Comparison of ENCODE assay signal across 8 cellular contexts in the genomic region with DNA sequence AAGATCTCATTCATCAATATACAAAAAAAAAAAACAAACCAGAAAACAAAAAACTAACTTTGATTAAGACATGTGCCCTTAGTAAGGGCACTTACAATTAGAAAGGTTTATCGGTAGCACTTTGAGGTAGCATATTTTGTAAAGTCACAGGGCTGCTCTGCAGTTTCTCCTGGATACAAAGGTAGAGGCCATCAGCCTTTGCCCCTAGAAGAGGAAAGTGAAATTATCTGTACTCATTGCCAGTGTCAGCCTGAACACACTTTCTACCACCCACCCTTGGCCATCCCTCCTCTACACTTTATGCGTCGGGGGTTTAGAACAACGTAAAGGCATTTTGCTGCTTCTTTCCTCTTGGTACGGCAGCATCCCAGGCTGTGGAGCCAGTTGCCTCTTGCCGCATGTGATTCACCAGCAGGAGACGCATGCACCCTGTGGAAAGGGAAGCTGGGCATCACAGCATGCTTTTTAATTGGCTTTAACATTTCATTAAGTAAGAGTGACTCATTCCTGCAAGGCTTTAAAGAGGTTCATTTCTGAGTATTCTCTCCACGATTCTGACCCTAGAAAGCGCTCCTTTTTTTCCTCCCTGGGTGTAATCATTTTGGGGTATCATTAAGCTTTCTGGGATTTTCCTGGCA.
DNase-seq lines count a peak whose midpoint lies in the region; ATAC-seq and TF ChIP-seq lines count a peak whose summit lies in the region.

No MANE protein-coding gene starts in this region.

- H3K27ac ChIP-seq in left ventricle myocardium inferior (replicated peaks) (no peak overlapping the region), vagina (no peak overlapping the region), PC-9 (no peak overlapping the region)

- H3K9me3 ChIP-seq in left ventricle myocardium inferior (replicated peaks): no peaks in the 10 kb centered on the region
- H3K9me3 ChIP-seq in vagina: no peaks in the 10 kb centered on the region
- H3K9me3 ChIP-seq in PC-9 (ENCODE audit: insufficient read depth, low read depth): no peaks in the 10 kb centered on the region; the same call in 1 of the 2 replicates

- H3K9me3 Mint-ChIP-seq in activated naive CD8-positive, alpha-beta T cell treated with anti-CD3 and anti-CD28 coated beads, Interleukin-2, amount 50 U/mL, for 24 hours: no peaks in the 10 kb centered on the region

- H3K4me1 Mint-ChIP-seq in activated naive CD8-positive, alpha-beta T cell treated with anti-CD3 and anti-CD28 coated beads, Interleukin-2, amount 50 U/mL, for 24 hours: peaks cover 49% of the 10 kb centered on the region

- TF ChIP-seq CTCF in left ventricle myocardium inferior (IDR thresholded peaks at IDR 0.05; ENCODE audit: borderline replicate concordance): peak; percentile 24
- TF ChIP-seq CTCF in vagina (IDR thresholded peaks at IDR 0.05): peak in 2 of 3 experiments; percentile 19 to 29
- no peak for TF ChIP-seq CTCF in PC-9 (conservative IDR thresholded peaks at IDR 0.05)

- no peaks in the 10 kb centered on the region for H3K27me3 ChIP-seq in left ventricle myocardium inferior (ENCODE audit: low read depth)
- H3K27me3 ChIP-seq in vagina: no peaks in the 10 kb centered on the region
- no peaks in the 10 kb centered on the region for H3K27me3 ChIP-seq in PC-9 (ENCODE audit: insufficient read depth, low read depth)

- BruUV-seq in PC-9 (replicated peaks; lab: Mats Ljungman, UMichigan): no TSS peak

- peaks cover 45% of the 10 kb centered on the region for H3K4me1 ChIP-seq in left ventricle myocardium inferior
- H3K4me1 ChIP-seq in vagina: peaks cover 10% of the 10 kb centered on the region
- H3K4me1 ChIP-seq in PC-9 (replicated peaks; ENCODE audit: insufficient read depth): peaks cover 88% of the 10 kb centered on the region

- CTCF ChIA-PET in PC-9 (lab: Charles Lee): no interaction called here

- peak overlapping the region; percentile 69 for H3K27ac Mint-ChIP-seq in activated naive CD8-positive, alpha-beta T cell treated with anti-CD3 and anti-CD28 coated beads, Interleukin-2, amount 50 U/mL, for 24 hours

- no peak overlapping the region for H3K4me3 Mint-ChIP-seq in activated naive CD8-positive, alpha-beta T cell treated with anti-CD3 and anti-CD28 coated beads, Interleukin-2, amount 50 U/mL, for 24 hours

- peaks cover 34% of the 10 kb centered on the region for H3K36me3 Mint-ChIP-seq in activated naive CD8-positive, alpha-beta T cell treated with anti-CD3 and anti-CD28 coated beads, Interleukin-2, amount 50 U/mL, for 24 hours (ENCODE audit: low read depth)

- H2AFZ ChIP-seq in PC-9: no peak overlapping the region

- H3K9me2 ChIP-seq in PC-9 (ENCODE audit: insufficient read depth): no peaks in the 10 kb centered on the region; the same call in 1 of the 2 replicates

- intact Hi-C loops in left ventricle myocardium inferior (cut with micrococcal nuclease): no loop called here
- intact Hi-C loops in Right ventricle myocardium inferior (cut with DNase I): no loop called here
- intact Hi-C loops in vagina (cut with DNase I): no loop called here
- intact Hi-C loops in PC-9 (cut with micrococcal nuclease; ENCODE audit: unreplicated experiment): loop anchor here (5.0 kb wide), 1 partner anchor 464 kb away; the partner anchor contains the start of gene GDA

- POLR2A ChIA-PET in PC-9 (lab: Charles Lee; ENCODE audit: unreplicated experiment): no interaction called here

- no peak for TF ChIP-seq POLR2A in vagina (IDR thresholded peaks at IDR 0.05)

- no peak overlapping the region for H3K4me3 ChIP-seq in left ventricle myocardium inferior
- no peak overlapping the region for H3K4me3 ChIP-seq in vagina
- H3K4me3 ChIP-seq in PC-9: no peak overlapping the region

- ATAC-seq in Right ventricle myocardium inferior (no peak), HG02970 (IDR thresholded peaks at IDR 0.05; ENCODE audit: low FRiP score, unreplicated experiment) (no peak), GM19463 (IDR thresholded peaks at IDR 0.05; ENCODE audit: unreplicated experiment) (no peak)
- ATAC-seq in activated naive CD8-positive, alpha-beta T cell treated with anti-CD3 and anti-CD28 coated beads, Interleukin-2, amount 50 U/mL, for 24 hours: no peak

- no peaks in the 10 kb centered on the region for H4K20me1 ChIP-seq in PC-9 (ENCODE audit: insufficient read depth)

- no peak overlapping the region for H3K4me2 ChIP-seq in PC-9

- H3K36me3 ChIP-seq in left ventricle myocardium inferior (peaks cover 14% of the 10 kb centered on the region), vagina (peaks cover 0 to 5% of the 10 kb centered on the region in 2 donors), PC-9 (ENCODE audit: low read depth) (peaks cover 17% of the 10 kb centered on the region)

- H3K79me2 ChIP-seq in PC-9 (ENCODE audit: low read depth): no peaks in the 10 kb centered on the region

- H3F3A ChIP-seq in PC-9 (ENCODE audit: insufficient read depth, low read depth): peaks cover 62% of the 10 kb centered on the region

- DNase-seq in left ventricle myocardium inferior: no peak
- no peak for DNase-seq in Right ventricle myocardium inferior (ENCODE audit: missing footprints)
- DNase-seq in activated naive CD8-positive, alpha-beta T cell treated with anti-CD3 and anti-CD28 coated beads, Interleukin-2, amount 50 U/mL, for 24 hours: no peak
- peak; percentile 44 for DNase-seq in iPS-NIHi7 (ENCODE audit: extremely low spot score)
- no peak for DNase-seq in vagina (ENCODE audit: extremely low spot score in 2 of 2)
- no peak for DNase-seq in PC-9

- H3K27me3 Mint-ChIP-seq in activated naive CD8-positive, alpha-beta T cell treated with anti-CD3 and anti-CD28 coated beads, Interleukin-2, amount 50 U/mL, for 24 hours: no peaks in the 10 kb centered on the region
